15 cellular contexts compared by ENCODE assay signal in the genomic region with DNA sequence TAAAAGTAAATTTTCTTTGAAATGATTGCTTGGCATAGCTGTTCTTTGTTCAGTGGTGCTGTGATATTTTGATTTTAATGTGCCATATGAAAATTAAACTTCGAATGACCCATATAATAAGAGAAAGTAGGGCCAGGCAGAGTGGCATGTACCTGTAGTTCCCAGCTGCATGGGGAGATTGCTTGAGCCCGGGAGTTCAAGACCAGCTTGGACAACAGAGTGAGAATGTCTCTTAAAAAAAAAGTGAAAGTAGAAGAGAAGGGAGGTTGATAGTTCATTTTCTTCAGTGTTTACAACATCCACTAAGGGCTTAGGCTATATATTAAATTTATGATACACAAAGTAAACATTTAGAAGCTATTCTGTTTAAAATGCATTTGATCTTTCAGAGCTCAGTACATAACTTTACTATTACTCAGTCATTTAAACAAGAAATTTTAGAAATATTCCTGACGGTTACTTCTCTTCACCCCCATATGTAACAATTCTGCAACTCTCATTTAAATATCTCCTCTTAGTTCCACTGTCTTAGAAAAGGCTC. TPM values are rescaled to one million over a fixed set of nuclear protein-coding genes. Genes with fewer than 3 reads are reported as not detected.
A peak's percentile ranks its signal among the peaks of the same experiment; 100 is the strongest.
DNase-seq lines count a peak whose midpoint lies in the region; ATAC-seq and TF ChIP-seq lines count a peak whose summit lies in the region.
"Had no signal": no experiment of that assay in that cellular context is flagged by ENCODE, and none has a peak within 500 bp of the region (broad histone marks: within the 10 kb centered on the region; RNA-seq: fewer than 3 reads in every experiment).

No MANE protein-coding gene starts in this region.

- H3K27me3 Mint-ChIP-seq in activated naive CD8-positive, alpha-beta T cell treated with anti-CD3 and anti-CD28 coated beads for 36 hours = peaks cover 11% of the 10 kb centered on the region
- peaks cover 5% of the 10 kb centered on the region for H3K27me3 Mint-ChIP-seq in activated naive CD8-positive, alpha-beta T cell treated with anti-CD3 and anti-CD28 coated beads, Interleukin-2, amount 50 U/mL, for 24 hours
- peaks cover 5 to 9% (median 6%) of the 10 kb centered on the region in 5 donors for H3K27me3 Mint-ChIP-seq in naive thymus-derived CD8-positive, alpha-beta T cell
- H3K27me3 Mint-ChIP-seq: dendritic cell treated with granulocyte-macrophage colony-stimulating factor and Interleukin-4, amounts not matched to agents 40 ng/mL and 50 ng/mL, for 4 days had no signal

- H3K4me1 Mint-ChIP-seq in activated naive CD8-positive, alpha-beta T cell treated with anti-CD3 and anti-CD28 coated beads for 36 hours = peaks cover 5% of the 10 kb centered on the region
- peaks cover 2% of the 10 kb centered on the region for H3K4me1 Mint-ChIP-seq in activated naive CD8-positive, alpha-beta T cell treated with anti-CD3 and anti-CD28 coated beads, Interleukin-2, amount 50 U/mL, for 24 hours
- peaks cover 0 to 7% (median 1%) of the 10 kb centered on the region in 4 donors for H3K4me1 Mint-ChIP-seq in naive thymus-derived CD8-positive, alpha-beta T cell
- H3K4me1 Mint-ChIP-seq: stimulated activated effector memory CD8-positive, alpha-beta T cell treated with anti-CD3 and anti-CD28 coated beads, Interleukin-12 subunit alpha, Interleukin-12 subunit beta, amount 100 ng/mL, for 72 hours had no signal

- no peaks in the 10 kb centered on the region for H3K9me3 ChIP-seq in SU-DHL-6 (ENCODE audit: insufficient read depth, low read length)
- H3K9me3 ChIP-seq in hepatocyte (ENCODE audit: low read depth) = no peaks in the 10 kb centered on the region
- no peaks in the 10 kb centered on the region for H3K9me3 ChIP-seq in smooth muscle cell (replicated peaks; ENCODE audit: low read depth)
- H3K9me3 ChIP-seq: ovary, testis had no signal

- H3K27ac Mint-ChIP-seq in activated naive CD8-positive, alpha-beta T cell treated with anti-CD3 and anti-CD28 coated beads for 36 hours = no peak overlapping the region
- H3K27ac Mint-ChIP-seq in activated naive CD8-positive, alpha-beta T cell treated with anti-CD3 and anti-CD28 coated beads, Interleukin-2, amount 50 U/mL, for 24 hours = no peak overlapping the region
- peak overlapping the region in 1 of 10 donors; percentile 30 for H3K27ac Mint-ChIP-seq in naive thymus-derived CD8-positive, alpha-beta T cell
- H3K27ac Mint-ChIP-seq: activated T-helper 1 cell treated with anti-CD3 and anti-CD28 coated beads, Interleukin-12 subunit alpha, Interleukin-12 subunit beta, Interleukin-2, Interleukin-4 antibody, amounts not matched to agents 30 ng/mL and 10 ng/mL and 1 ng/mL, durations not matched to agents 14 hours and 24 hours and 36 hours; dendritic cell treated with granulocyte-macrophage colony-stimulating factor and Interleukin-4, amounts not matched to agents 40 ng/mL and 50 ng/mL, for 4 days; stimulated activated effector memory CD8-positive, alpha-beta T cell treated with anti-CD3 and anti-CD28 coated beads, Interleukin-12 subunit alpha, Interleukin-12 subunit beta, amount 100 ng/mL, for 72 hours had no signal

- H3K4me1 ChIP-seq in hepatocyte (ENCODE audit: insufficient read depth) = no peaks in the 10 kb centered on the region
- H3K4me1 ChIP-seq in smooth muscle cell (ENCODE audit: low read depth) = no peaks in the 10 kb centered on the region
- H3K4me1 ChIP-seq: testis had no signal

- TF ChIP-seq CTCF in SU-DHL-6 (IDR thresholded peaks at IDR 0.05; ENCODE audit: insufficient read depth, low read length, poor library complexity, severe bottlenecking) (no peak), hepatocyte (IDR thresholded peaks at IDR 0.05; ENCODE audit: poor library complexity) (no peak), smooth muscle cell (IDR thresholded peaks at IDR 0.05; ENCODE audit: borderline replicate concordance, insufficient read depth, poor library complexity, severe bottlenecking) (no peak)

- H3K9me2 ChIP-seq in SU-DHL-6 (replicated peaks; ENCODE audit: insufficient read depth, low read length) (no peaks in the 10 kb centered on the region), hepatocyte (replicated peaks; ENCODE audit: insufficient read depth) (no peaks in the 10 kb centered on the region)

- H3F3A ChIP-seq in SU-DHL-6 (ENCODE audit: insufficient read depth) (peaks cover 17% of the 10 kb centered on the region), smooth muscle cell (ENCODE audit: low read depth) (no peaks in the 10 kb centered on the region)

- H3K9me3 Mint-ChIP-seq in activated naive CD8-positive, alpha-beta T cell treated with anti-CD3 and anti-CD28 coated beads for 36 hours = no peaks in the 10 kb centered on the region
- H3K9me3 Mint-ChIP-seq in activated naive CD8-positive, alpha-beta T cell treated with anti-CD3 and anti-CD28 coated beads, Interleukin-2, amount 50 U/mL, for 24 hours = no peaks in the 10 kb centered on the region
- H3K9me3 Mint-ChIP-seq in naive thymus-derived CD8-positive, alpha-beta T cell = no peaks in the 10 kb centered on the region
- H3K9me3 Mint-ChIP-seq: activated T-helper 1 cell treated with anti-CD3 and anti-CD28 coated beads, Interleukin-12 subunit alpha, Interleukin-12 subunit beta, Interleukin-2, Interleukin-4 antibody, amounts not matched to agents 30 ng/mL and 10 ng/mL and 1 ng/mL, durations not matched to agents 14 hours and 24 hours and 36 hours; dendritic cell treated with granulocyte-macrophage colony-stimulating factor and Interleukin-4, amounts not matched to agents 40 ng/mL and 50 ng/mL, for 4 days; stimulated activated effector memory CD8-positive, alpha-beta T cell treated with anti-CD3 and anti-CD28 coated beads, Interleukin-12 subunit alpha, Interleukin-12 subunit beta, amount 100 ng/mL, for 72 hours had no signal

- 36% methylated on average over 3 of the region's 3 CpGs for WGBS in hepatocyte (ENCODE audit: low lambda C conversion rate, missing lambda C conversion rate)
- 30% methylated on average over 3 of the region's 3 CpGs for WGBS in smooth muscle cell (ENCODE audit: low lambda C conversion rate)

- peak overlapping the region; percentile 63 for H3K27ac ChIP-seq in SU-DHL-6 (ENCODE audit: low read depth, low read length)
- no peak overlapping the region for H3K27ac ChIP-seq in hepatocyte
- H3K27ac ChIP-seq in smooth muscle cell (ENCODE audit: low read depth) = no peak overlapping the region
- H3K27ac ChIP-seq: ovary, testis had no signal

- POLR2A ChIA-PET in naive thymus-derived CD8-positive, alpha-beta T cell (lab: Charles Lee) = interaction anchor here (0.6 kb wide), 1 partner anchor 14 kb away, joined by 6 read pairs; no protein-coding TSS in a partner anchor

- H3K4me3 Mint-ChIP-seq in activated naive CD8-positive, alpha-beta T cell treated with anti-CD3 and anti-CD28 coated beads for 36 hours = peak overlapping the region; percentile 5
- H3K4me3 Mint-ChIP-seq in activated naive CD8-positive, alpha-beta T cell treated with anti-CD3 and anti-CD28 coated beads, Interleukin-2, amount 50 U/mL, for 24 hours = no peak overlapping the region
- peak overlapping the region in 5 of 10 donors; percentile 5 to 36 (median 20) for H3K4me3 Mint-ChIP-seq in naive thymus-derived CD8-positive, alpha-beta T cell
- H3K4me3 Mint-ChIP-seq: activated T-helper 1 cell treated with anti-CD3 and anti-CD28 coated beads, Interleukin-12 subunit alpha, Interleukin-12 subunit beta, Interleukin-2, Interleukin-4 antibody, amounts not matched to agents 30 ng/mL and 10 ng/mL and 1 ng/mL, durations not matched to agents 14 hours and 24 hours and 36 hours; dendritic cell treated with granulocyte-macrophage colony-stimulating factor and Interleukin-4, amounts not matched to agents 40 ng/mL and 50 ng/mL, for 4 days; stimulated activated effector memory CD8-positive, alpha-beta T cell treated with anti-CD3 and anti-CD28 coated beads, Interleukin-12 subunit alpha, Interleukin-12 subunit beta, amount 100 ng/mL, for 72 hours had no signal

- peak overlapping the region; percentile 7 for H3K4me3 ChIP-seq in SU-DHL-6 (ENCODE audit: insufficient read depth, low read length, poor library complexity, severe bottlenecking)
- H3K4me3 ChIP-seq in hepatocyte = no peak overlapping the region
- H3K4me3 ChIP-seq in smooth muscle cell = no peak overlapping the region
- H3K4me3 ChIP-seq: ovary, testis had no signal

- H3K27me3 ChIP-seq in SU-DHL-6 (ENCODE audit: low read length) = no peaks in the 10 kb centered on the region
- H3K27me3 ChIP-seq in hepatocyte = no peaks in the 10 kb centered on the region
- peaks cover 9% of the 10 kb centered on the region for H3K27me3 ChIP-seq in smooth muscle cell (ENCODE audit: low read depth)
- H3K27me3 ChIP-seq: ovary, testis had no signal

- peak overlapping the region; percentile 47 for H3K9ac ChIP-seq in SU-DHL-6 (ENCODE audit: low read length)
- H3K9ac ChIP-seq in smooth muscle cell (ENCODE audit: low read depth) = no peak overlapping the region

- peak overlapping the region; percentile 33 for H2AFZ ChIP-seq in SU-DHL-6 (ENCODE audit: low read depth, low read length, severe bottlenecking)
- peak overlapping the region; percentile 28 for H2AFZ ChIP-seq in hepatocyte
- H2AFZ ChIP-seq in smooth muscle cell (ENCODE audit: low read depth) = peak overlapping the region; percentile 22

- H3K4me2 ChIP-seq in SU-DHL-6 (ENCODE audit: low read depth, low read length, poor library complexity, severe bottlenecking) (peak overlapping the region; percentile 62), hepatocyte (peak overlapping the region; percentile 43), smooth muscle cell (peak overlapping the region; percentile 66)

- H3K79me2 ChIP-seq in SU-DHL-6 (ENCODE audit: insufficient read depth, low read length) (no peaks in the 10 kb centered on the region), hepatocyte (no peaks in the 10 kb centered on the region), smooth muscle cell (ENCODE audit: low read depth) (no peaks in the 10 kb centered on the region)

- DNase-seq in activated naive CD8-positive, alpha-beta T cell treated with anti-CD3 and anti-CD28 coated beads for 36 hours = no peak
- no peak for DNase-seq in activated naive CD8-positive, alpha-beta T cell treated with anti-CD3 and anti-CD28 coated beads, Interleukin-2, amount 50 U/mL, for 24 hours
- DNase-seq in hepatocyte (ENCODE audit: low spot score) = no peak
- DNase-seq in smooth muscle cell (lab: John Stamatoyannopoulos, UW; ENCODE audit: unreplicated experiment) = no peak
- DNase-seq in stimulated activated CD4-positive, alpha-beta T cell treated with anti-CD3 and anti-CD28 coated beads, Interleukin-2, amount 100 ng/mL, for 48 hours = no peak
- DNase-seq in naive thymus-derived CD8-positive, alpha-beta T cell = no peak
- DNase-seq: NCI-H1930, NCI-H226, ovary, testis had no signal

- ATAC-seq in activated naive CD8-positive, alpha-beta T cell treated with anti-CD3 and anti-CD28 coated beads, Interleukin-2, amount 50 U/mL, for 24 hours = no peak
- ATAC-seq in naive thymus-derived CD8-positive, alpha-beta T cell = no peak
- ATAC-seq in HG03280 (IDR thresholded peaks at IDR 0.05; ENCODE audit: unreplicated experiment) = no peak
- ATAC-seq: stimulated activated effector memory CD8-positive, alpha-beta T cell treated with anti-CD3 and anti-CD28 coated beads, Interleukin-12 subunit alpha, Interleukin-12 subunit beta, amount 100 ng/mL, for 72 hours had no signal

- H4K20me1 ChIP-seq in SU-DHL-6 (ENCODE audit: low read depth, low read length) (no peaks in the 10 kb centered on the region), hepatocyte (ENCODE audit: insufficient read depth, poor library complexity, severe bottlenecking) (no peaks in the 10 kb centered on the region), smooth muscle cell (ENCODE audit: low read depth) (no peaks in the 10 kb centered on the region)

- H3K36me3 Mint-ChIP-seq in activated naive CD8-positive, alpha-beta T cell treated with anti-CD3 and anti-CD28 coated beads for 36 hours = no peaks in the 10 kb centered on the region
- H3K36me3 Mint-ChIP-seq in activated naive CD8-positive, alpha-beta T cell treated with anti-CD3 and anti-CD28 coated beads, Interleukin-2, amount 50 U/mL, for 24 hours (ENCODE audit: low read depth) = no peaks in the 10 kb centered on the region
- H3K36me3 Mint-ChIP-seq in naive thymus-derived CD8-positive, alpha-beta T cell = no peaks in the 10 kb centered on the region
- H3K36me3 Mint-ChIP-seq: stimulated activated effector memory CD8-positive, alpha-beta T cell treated with anti-CD3 and anti-CD28 coated beads, Interleukin-12 subunit alpha, Interleukin-12 subunit beta, amount 100 ng/mL, for 72 hours had no signal

- no peaks in the 10 kb centered on the region for H3K36me3 ChIP-seq in SU-DHL-6 (ENCODE audit: low read length)
- no peaks in the 10 kb centered on the region for H3K36me3 ChIP-seq in hepatocyte (replicated peaks; ENCODE audit: insufficient read depth, low read depth)
- no peaks in the 10 kb centered on the region for H3K36me3 ChIP-seq in smooth muscle cell (ENCODE audit: low read depth)
- H3K36me3 ChIP-seq: ovary had no signal

RNA-seq across cellular contexts. Expression of a gene that starts 17.2 kb away (rescaled TPM):
- 10 to 100 TPM; 77.5 to 78.5 TPM for total RNA-seq in activated naive CD8-positive, alpha-beta T cell treated with anti-CD3 and anti-CD28 coated beads for 36 hours
- total RNA-seq in hepatocyte (10.9 and 14.2 TPM in 2 replicates), smooth muscle cell (10.2 and 11.6 TPM in 2 replicates)
- polyA plus RNA-seq in hepatocyte (6.8 and 7.2 TPM in 2 replicates), smooth muscle cell (5.3 and 7.3 TPM in 2 replicates)
- total RNA-seq in naive thymus-derived CD8-positive, alpha-beta T cell = 1 to 10 TPM; 5.4 to 6.8 TPM
- polyA plus RNA-seq in naive thymus-derived CD8-positive, alpha-beta T cell = 1 to 10 TPM; 4.3 to 5.0 (median 4.4) TPM
